ENCODE assay signal across 8 cellular contexts in the genomic region with DNA sequence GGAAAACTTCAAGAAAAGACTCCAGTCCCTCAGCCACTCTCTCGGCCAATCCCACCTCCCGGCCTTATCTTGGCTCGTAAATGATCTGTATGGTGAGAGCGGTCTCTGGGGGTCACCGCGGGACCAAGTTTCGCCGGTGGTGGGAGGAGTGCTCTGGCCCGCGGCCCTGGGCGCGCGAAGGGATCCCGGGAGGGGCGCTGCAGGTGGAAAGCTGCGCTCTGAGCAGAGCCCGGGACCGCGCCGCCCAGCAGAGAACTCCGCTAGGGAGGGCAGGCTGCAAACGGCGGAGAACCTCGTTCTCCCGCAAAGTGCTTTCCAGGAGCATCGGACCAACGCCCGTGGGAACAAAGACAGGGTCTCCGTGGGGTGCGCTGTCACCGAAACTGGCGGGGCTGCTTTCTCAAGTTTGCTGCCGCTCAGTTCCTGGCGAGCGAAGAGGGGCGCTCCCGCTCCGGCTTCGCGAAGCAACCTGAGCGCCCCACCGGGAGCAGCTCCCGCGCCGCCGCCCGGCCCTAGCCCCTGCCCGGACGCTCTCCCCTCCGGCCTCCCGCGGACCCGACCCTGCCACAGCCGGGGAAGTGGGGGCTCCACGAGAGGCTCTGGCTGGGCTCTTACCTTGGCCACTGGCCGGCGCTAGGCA. TPM values are rescaled to one million over a fixed set of nuclear protein-coding genes. Genes with fewer than 3 reads are reported as not detected.
DNase-seq lines count a peak whose midpoint lies in the region; ATAC-seq and TF ChIP-seq lines count a peak whose summit lies in the region.

No MANE protein-coding gene starts in this region.

- peaks cover 35% of the 10 kb centered on the region for H3K4me1 Mint-ChIP-seq in Calu3 (ENCODE audit: low read depth, unreplicated experiment)

- no TSS peak for BruUV-seq in Calu3 (replicated peaks; lab: Mats Ljungman, UMichigan)

- CTCF ChIA-PET in Calu3 (lab: Charles Lee): no interaction called here

- intact Hi-C loops in Calu3 (cut with micrococcal nuclease; ENCODE audit: unreplicated experiment): no loop called here
- intact Hi-C loops in transverse colon (cut with DNase I; ENCODE audit: low total_unique reads): no loop called here

- no peak for TF ChIP-seq EP300 in transverse colon (IDR thresholded peaks at IDR 0.05; ENCODE audit: low read depth)

- no peak overlapping the region for H3K27ac Mint-ChIP-seq in Calu3 (ENCODE audit: unreplicated experiment)

- H3K9me3 Mint-ChIP-seq in Calu3 (ENCODE audit: low read depth, unreplicated experiment): no peaks in the 10 kb centered on the region

- H3K27me3 ChIP-seq in NT2/D1 (ENCODE audit: insufficient read depth, insufficient read length) (peaks cover 56% of the 10 kb centered on the region), transverse colon (peaks cover 65% of the 10 kb centered on the region)

- 0% methylated on average over 39 to 47 of the region's 57 CpGs for WGBS in mesodermal cell (ENCODE audit: insufficient coverage in 2 of 2), 2 experiments
- WGBS in transverse colon (ENCODE audit: low coverage in 1 of 2), 2 donors: 0% methylated on average over 16 of the region's 57 CpGs; no CpG with 5 or more reads in 1 of the 2 donors

- peak overlapping the region; percentile 78 for H3K4me3 ChIP-seq in NT2/D1 (ENCODE audit: insufficient read length, low read depth)
- peak overlapping the region; percentile 42 for H3K4me3 ChIP-seq in mesodermal cell (ENCODE audit: extremely low read depth, insufficient read depth, low read length, poor library complexity, severe bottlenecking)
- H3K4me3 ChIP-seq in transverse colon: peak overlapping the region; percentile 7 to 59 (median 28)

- H3K27ac ChIP-seq in mesodermal cell (ENCODE audit: low read depth, low read length, severe bottlenecking) (no peak overlapping the region), transverse colon (no peak overlapping the region)

- DNase-seq in Calu3: peak; percentile 36
- no peak for DNase-seq in NT2/D1 (ENCODE audit: low read depth, low spot score)
- peak; percentile 19 for DNase-seq in dermis blood vessel endothelial cell
- DNase-seq in transverse colon: no peak
- DNase-seq in NCI-H2081 (lab: John Stamatoyannopoulos, UW): no peak
- no peak for DNase-seq in NCI-H2029 (lab: John Stamatoyannopoulos, UW)

- TF ChIP-seq CTCF in Calu3 (IDR thresholded peaks at IDR 0.05; ENCODE audit: unreplicated experiment): no peak
- TF ChIP-seq CTCF in transverse colon (IDR thresholded peaks at IDR 0.05): no peak

- H3K4me1 ChIP-seq in NT2/D1 (ENCODE audit: insufficient read depth, insufficient read length): peaks cover 6% of the 10 kb centered on the region
- peaks cover 20% of the 10 kb centered on the region for H3K4me1 ChIP-seq in mesodermal cell (ENCODE audit: control insufficient read depth, insufficient read depth, low read length, poor library complexity, severe bottlenecking)
- H3K4me1 ChIP-seq in transverse colon: peaks cover 24 to 43% (median 39%) of the 10 kb centered on the region in 4 donors

- no peak for TF ChIP-seq POLR2A in transverse colon (IDR thresholded peaks at IDR 0.05)

- H3K4me3 Mint-ChIP-seq in Calu3 (ENCODE audit: low read depth, unreplicated experiment): peak overlapping the region; percentile 68

- peak overlapping the region; percentile 72 for H3K9ac ChIP-seq in NT2/D1 (ENCODE audit: insufficient read length, low read depth)

- H3K36me3 Mint-ChIP-seq in Calu3 (ENCODE audit: insufficient read depth, unreplicated experiment): peaks cover 23% of the 10 kb centered on the region

- peaks cover 86% of the 10 kb centered on the region for H3K27me3 Mint-ChIP-seq in Calu3 (ENCODE audit: unreplicated experiment)

- H3K36me3 ChIP-seq in NT2/D1 (ENCODE audit: insufficient read depth, insufficient read length, low read length) (no peaks in the 10 kb centered on the region), mesodermal cell (ENCODE audit: control insufficient read depth, insufficient read depth, low read length) (no peaks in the 10 kb centered on the region), transverse colon (no peaks in the 10 kb centered on the region)

- in situ Hi-C loops in transverse colon (cut with MboI; ENCODE audit: low pct_ligation_motif_present in 1 of 4, low pct_unique_long_range_greater_than_20kb in 1 of 4, low sequenced_read_pairs in 3 of 4): no loop called here

- ATAC-seq in GM19467 (IDR thresholded peaks at IDR 0.05; ENCODE audit: unreplicated experiment): no peak

- H3K9me3 ChIP-seq in NT2/D1 (ENCODE audit: insufficient read depth, low read length) (no peaks in the 10 kb centered on the region), mesodermal cell (ENCODE audit: control insufficient read depth, low read length) (no peaks in the 10 kb centered on the region), transverse colon (no peaks in the 10 kb centered on the region)

RNA-seq across cellular contexts. Expression of a gene that starts 0.5 kb away (rescaled TPM):
- 0.49 and 0.66 TPM in 2 replicates for total RNA-seq in Calu3 (2022)
- 0.05 TPM in 1 of 2 replicates, not detected in the other for total RNA-seq in dermis blood vessel endothelial cell
- polyA plus RNA-seq in mesodermal cell (2013, experiment 1 of 2): 2.7 TPM
- 2.8 TPM for polyA plus RNA-seq in mesodermal cell (2013, experiment 2 of 2)
- total RNA-seq in transverse colon: not detected

Comparison
In these comparisons a context has a peak if more than half of its experiments do, and no peak if none do; other contexts are left out.
1. DNase-seq: peak in Calu3 (single experiment) and dermis blood vessel endothelial cell (single experiment); none in NT2/D1 (single experiment), transverse colon (single experiment), NCI-H2081 (0 of 2) and NCI-H2029 (single experiment).
2. Peak in every context shown above with its lines, with median percentiles within 50 percentile points of each other: H3K4me3 ChIP-seq.